15 cellular contexts compared by ENCODE assay signal in the genomic region with DNA sequence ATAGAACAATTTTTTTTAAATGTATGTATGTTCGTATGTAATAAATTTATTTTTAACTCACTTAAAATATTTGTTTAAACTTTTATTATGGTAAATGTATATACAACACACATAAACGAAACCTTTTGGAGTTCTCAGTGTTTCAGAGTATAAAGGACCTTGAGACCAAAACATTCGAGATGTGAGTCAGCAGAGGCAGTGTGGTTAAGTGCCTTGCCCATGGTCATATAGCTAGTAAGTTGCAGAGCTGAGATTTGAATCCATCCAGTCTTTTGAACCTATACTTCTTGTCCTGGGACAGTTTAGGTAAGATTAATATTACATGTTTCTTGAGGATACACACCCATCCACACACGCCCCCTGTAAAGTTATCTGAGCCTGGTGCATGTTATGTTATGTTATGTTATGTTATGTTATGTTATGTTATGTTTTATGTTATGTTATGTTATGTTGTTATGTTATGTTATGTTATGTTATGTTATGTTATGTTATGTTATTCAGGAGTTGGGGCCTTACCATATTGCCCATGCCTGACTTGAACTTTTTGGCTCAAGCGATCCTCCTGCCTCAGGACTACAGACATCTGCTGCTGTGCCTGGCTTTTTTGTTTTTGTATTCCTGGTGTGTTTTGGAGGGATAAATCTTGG. TPM values are rescaled to one million over a fixed set of nuclear protein-coding genes. Genes with fewer than 3 reads are reported as not detected.
A peak's percentile ranks its signal among the peaks of the same experiment; 100 is the strongest.
DNase-seq lines count a peak whose midpoint lies in the region; ATAC-seq, FAIRE-seq and TF ChIP-seq lines count a peak whose summit lies in the region.
"Had no signal": no experiment of that assay in that cellular context is flagged by ENCODE, and none has a peak within 500 bp of the region (broad histone marks: within the 10 kb centered on the region; RNA-seq: fewer than 3 reads in every experiment).

No MANE protein-coding gene starts in this region.

- intact Hi-C loops in CD8-positive, alpha-beta T cell (cut with DNase I, micrococcal nuclease): loop anchor here in 1 of 2 experiments (5.0 kb wide), 1 partner anchor 39 kb away; no protein-coding TSS in a partner anchor

- no peaks in the 10 kb centered on the region for H3K27me3 ChIP-seq in bronchial epithelial cell (ENCODE audit: control insufficient read depth, insufficient read depth, low read length)
- H3K27me3 ChIP-seq in CD8-positive, alpha-beta T cell (ENCODE audit: insufficient read depth, low read length): no peaks in the 10 kb centered on the region
- H3K27me3 ChIP-seq: testis had no signal

- CTCF ChIA-PET in CD8-positive, alpha-beta T cell (lab: Charles Lee): no interaction called here

- FAIRE-seq in G401.6 (lab: Jason Lieb, UNC): peak; percentile 55
- FAIRE-seq in bronchial epithelial cell (lab: Jason Lieb, UNC): no peak

- H3K4me3 ChIP-seq in bronchial epithelial cell (ENCODE audit: low read depth, low read length): no peak overlapping the region
- H3K4me3 ChIP-seq in CD8-positive, alpha-beta T cell (ENCODE audit: low read depth, low read length): no peak overlapping the region
- H3K4me3 ChIP-seq: testis had no signal

- no peaks in the 10 kb centered on the region for H3K9me3 ChIP-seq in CD8-positive, alpha-beta T cell (ENCODE audit: low read length)
- H3K9me3 ChIP-seq: testis had no signal

- ATAC-seq in HG03442 (IDR thresholded peaks at IDR 0.05; ENCODE audit: unreplicated experiment) (peak; percentile 47), GM19397 (IDR thresholded peaks at IDR 0.05; ENCODE audit: unreplicated experiment) (no peak)
- no peak for ATAC-seq in CD8-positive, alpha-beta T cell

- H3K4me1 Mint-ChIP-seq in osteocyte (ENCODE audit: unreplicated experiment): peaks cover 24% of the 10 kb centered on the region
- peaks cover 40% of the 10 kb centered on the region for H3K4me1 Mint-ChIP-seq in CD8-positive, alpha-beta T cell (ENCODE audit: low read depth)

- peak overlapping the region; percentile 41 for H3K27ac Mint-ChIP-seq in osteocyte (ENCODE audit: unreplicated experiment)
- no peak overlapping the region for H3K27ac Mint-ChIP-seq in CD8-positive, alpha-beta T cell
- H3K27ac Mint-ChIP-seq: T-helper 1 cell treated with Interleukin-12 subunit alpha and Interleukin-12 subunit beta and Interleukin-4 antibody, amounts not matched to agents 30 μg/mL and 1 μg/mL, for 36 hours had no signal

- TF ChIP-seq CTCF in bronchial epithelial cell (IDR thresholded peaks at IDR 0.05; ENCODE audit: insufficient read depth, low read length, severe bottlenecking): no peak
- TF ChIP-seq CTCF in osteocyte (IDR thresholded peaks at IDR 0.05): no peak
- TF ChIP-seq CTCF in CD8-positive, alpha-beta T cell (IDR thresholded peaks at IDR 0.05): no peak

- no peaks in the 10 kb centered on the region for H3K27me3 Mint-ChIP-seq in osteocyte (ENCODE audit: unreplicated experiment)
- no peaks in the 10 kb centered on the region for H3K27me3 Mint-ChIP-seq in CD8-positive, alpha-beta T cell (ENCODE audit: low read depth)

- H3K27ac ChIP-seq in CD8-positive, alpha-beta T cell (ENCODE audit: low read depth, low read length): no peak overlapping the region
- H3K27ac ChIP-seq: testis had no signal

- no peaks in the 10 kb centered on the region for H3K4me1 ChIP-seq in CD8-positive, alpha-beta T cell (ENCODE audit: insufficient read depth, low read length)

- peaks cover 5% of the 10 kb centered on the region for H3K9me3 Mint-ChIP-seq in osteocyte (ENCODE audit: unreplicated experiment)
- H3K9me3 Mint-ChIP-seq in CD8-positive, alpha-beta T cell: no peaks in the 10 kb centered on the region
- H3K9me3 Mint-ChIP-seq: T-helper 1 cell treated with Interleukin-12 subunit alpha and Interleukin-12 subunit beta and Interleukin-4 antibody, amounts not matched to agents 30 μg/mL and 1 μg/mL, for 36 hours had no signal

- POLR2A ChIA-PET in CD8-positive, alpha-beta T cell (lab: Charles Lee): no interaction called here

- DNase-seq in bronchial epithelial cell (ENCODE audit: low read depth): peak; percentile 14
- DNase-seq in osteocyte (ENCODE audit: extremely low spot score, unreplicated experiment): no peak
- DNase-seq in CD8-positive, alpha-beta T cell: no peak
- DNase-seq in NCI-H526 (lab: John Stamatoyannopoulos, UW): no peak
- DNase-seq: activated CD8-positive, alpha-beta memory T cell treated with anti-CD3 and anti-CD28 coated beads for 24 hours; amniotic stem cell; DMS79; NCI-H2171 treated with DMSO at 0.1 percent for 48 hours; OCI-M1; retina; testis had no signal

- no peak overlapping the region for H3K4me3 Mint-ChIP-seq in osteocyte (ENCODE audit: unreplicated experiment)
- H3K4me3 Mint-ChIP-seq in CD8-positive, alpha-beta T cell: no peak overlapping the region
- H3K4me3 Mint-ChIP-seq: T-helper 1 cell treated with Interleukin-12 subunit alpha and Interleukin-12 subunit beta and Interleukin-4 antibody, amounts not matched to agents 30 μg/mL and 1 μg/mL, for 36 hours had no signal

- H3K36me3 Mint-ChIP-seq in osteocyte (ENCODE audit: unreplicated experiment): peaks cover 33% of the 10 kb centered on the region
- H3K36me3 Mint-ChIP-seq in CD8-positive, alpha-beta T cell: peaks cover 56% of the 10 kb centered on the region

- H3K36me3 ChIP-seq in bronchial epithelial cell (ENCODE audit: control insufficient read depth, insufficient read depth, low read length): no peaks in the 10 kb centered on the region
- no peaks in the 10 kb centered on the region for H3K36me3 ChIP-seq in CD8-positive, alpha-beta T cell (ENCODE audit: insufficient read depth, low read length)

RNA-seq across cellular contexts. Expression of gene TNRC6A, which starts 41.8 kb away (rescaled TPM):
- total RNA-seq in bronchial epithelial cell (14.2 and 17.8 TPM in 2 replicates), osteocyte (64.5 and 68.0 TPM in 2 replicates)
- 10 to 100 TPM; 65.2 to 73.4 TPM for total RNA-seq in CD8-positive, alpha-beta T cell
